ENCODE assay signal across 12 cellular contexts in genomic region chr1:29711582-29712274, GRCh38.
DNase-seq lines count a peak whose midpoint lies in the region; ATAC-seq and TF ChIP-seq lines count a peak whose summit lies in the region.
"Had no signal": no experiment of that assay in that cellular context is flagged by ENCODE, and none has a peak within 500 bp of the region (broad histone marks: within the 10 kb centered on the region; RNA-seq: fewer than 3 reads in every experiment).

No MANE protein-coding gene starts in this region.

- H3K36me3 Mint-ChIP-seq in natural killer cell treated with Interleukin-12 subunit alpha and Interleukin-12 subunit beta and Interleukin-15 and Interleukin-18, amount 100 ng/mL, for 72 hours = peaks cover 9% of the 10 kb centered on the region
- H3K36me3 Mint-ChIP-seq in natural killer cell = no peaks in the 10 kb centered on the region
- H3K36me3 Mint-ChIP-seq: activated naive CD4-positive, alpha-beta T cell treated with anti-CD3 and anti-CD28 coated beads, Interleukin-2, amount 50 U/mL, for 24 hours had no signal

- H3K36me3 ChIP-seq in MG63 (no peaks in the 10 kb centered on the region), colonic mucosa (no peaks in the 10 kb centered on the region)

- H3K27ac Mint-ChIP-seq in natural killer cell treated with Interleukin-12 subunit alpha and Interleukin-12 subunit beta and Interleukin-15 and Interleukin-18, amount 100 ng/mL, for 72 hours = peak overlapping the region; percentile 94 to 98
- no peak overlapping the region for H3K27ac Mint-ChIP-seq in natural killer cell
- H3K27ac Mint-ChIP-seq: activated naive CD4-positive, alpha-beta T cell treated with anti-CD3 and anti-CD28 coated beads, Interleukin-2, amount 50 U/mL, for 24 hours had no signal

- H3K4me1 ChIP-seq in colonic mucosa = no peaks in the 10 kb centered on the region

- no peak overlapping the region for H3K27ac ChIP-seq in colonic mucosa

- peak; percentile 91 for ATAC-seq in natural killer cell treated with Interleukin-12 subunit alpha and Interleukin-12 subunit beta and Interleukin-15 and Interleukin-18, amount 100 ng/mL, for 72 hours
- no peak for ATAC-seq in natural killer cell
- ATAC-seq in HG02623 (IDR thresholded peaks at IDR 0.05; ENCODE audit: unreplicated experiment) = no peak
- ATAC-seq: K562, sciatic nerve had no signal

- H3K27me3 ChIP-seq in MG63 = no peaks in the 10 kb centered on the region
- H3K27me3 ChIP-seq in colonic mucosa = no peaks in the 10 kb centered on the region

- DNase-seq in natural killer cell treated with Interleukin-12 subunit alpha and Interleukin-12 subunit beta and Interleukin-15 and Interleukin-18, amount 100 ng/mL, for 72 hours (ENCODE audit: low spot score) = peak; percentile 85
- DNase-seq in natural killer cell (no peak), MG63 (peak; percentile 73), dermis blood vessel endothelial cell (peak; percentile 79), stromal cell of bone marrow (ENCODE audit: low read depth) (peak; percentile 81), 8988T (no peak), colonic mucosa (no peak)
- DNase-seq: Calu3 had no signal

- intact Hi-C loops in natural killer cell (cut with micrococcal nuclease) (no loop called here), colonic mucosa (cut with DNase I) (no loop called here)

- H3K4me3 ChIP-seq in MG63 (no peak overlapping the region), colonic mucosa (no peak overlapping the region)
- H3K4me3 ChIP-seq: K562 had no signal

- peaks cover 6 to 17% of the 10 kb centered on the region in 2 donors for H3K27me3 Mint-ChIP-seq in natural killer cell treated with Interleukin-12 subunit alpha and Interleukin-12 subunit beta and Interleukin-15 and Interleukin-18, amount 100 ng/mL, for 72 hours
- H3K27me3 Mint-ChIP-seq in natural killer cell (ENCODE audit: low read depth in 2 of 2) = peaks cover 10 to 31% of the 10 kb centered on the region in 2 donors

- TF ChIP-seq CTCF in natural killer cell (IDR thresholded peaks at IDR 0.05) (no peak), colonic mucosa (IDR thresholded peaks at IDR 0.05) (no peak)

- no peaks in the 10 kb centered on the region for H3K9me3 Mint-ChIP-seq in natural killer cell treated with Interleukin-12 subunit alpha and Interleukin-12 subunit beta and Interleukin-15 and Interleukin-18, amount 100 ng/mL, for 72 hours
- no peaks in the 10 kb centered on the region for H3K9me3 Mint-ChIP-seq in natural killer cell
- H3K9me3 Mint-ChIP-seq: activated naive CD4-positive, alpha-beta T cell treated with anti-CD3 and anti-CD28 coated beads, Interleukin-2, amount 50 U/mL, for 24 hours had no signal

- no peak overlapping the region for H3K9ac ChIP-seq in colonic mucosa (ENCODE audit: low read depth in 2 of 2, low read length in 2 of 2)

- no peaks in the 10 kb centered on the region; the same call in 1 of the 2 replicates for H3K9me3 ChIP-seq in MG63
- H3K9me3 ChIP-seq in colonic mucosa = no peaks in the 10 kb centered on the region

- peak overlapping the region; percentile 67 for H3K4me3 Mint-ChIP-seq in natural killer cell treated with Interleukin-12 subunit alpha and Interleukin-12 subunit beta and Interleukin-15 and Interleukin-18, amount 100 ng/mL, for 72 hours
- no peak overlapping the region for H3K4me3 Mint-ChIP-seq in natural killer cell
- H3K4me3 Mint-ChIP-seq: activated naive CD4-positive, alpha-beta T cell treated with anti-CD3 and anti-CD28 coated beads, Interleukin-2, amount 50 U/mL, for 24 hours had no signal

- peaks cover 58% of the 10 kb centered on the region in 2 donors for H3K4me1 Mint-ChIP-seq in natural killer cell treated with Interleukin-12 subunit alpha and Interleukin-12 subunit beta and Interleukin-15 and Interleukin-18, amount 100 ng/mL, for 72 hours (ENCODE audit: low read depth in 2 of 2)
- peaks cover 0 to 4% of the 10 kb centered on the region in 2 donors for H3K4me1 Mint-ChIP-seq in natural killer cell
- H3K4me1 Mint-ChIP-seq: activated naive CD4-positive, alpha-beta T cell treated with anti-CD3 and anti-CD28 coated beads, Interleukin-2, amount 50 U/mL, for 24 hours had no signal

Comparison
In these comparisons a context has a peak if more than half of its experiments do, and no peak if none do; other contexts are left out.
1. ATAC-seq: peak in natural killer cell treated with Interleukin-12 subunit alpha and Interleukin-12 subunit beta and Interleukin-15 and Interleukin-18, amount 100 ng/mL, for 72 hours (2 of 2); none in natural killer cell (0 of 3) and HG02623 (single experiment).
2. DNase-seq: peak in natural killer cell treated with Interleukin-12 subunit alpha and Interleukin-12 subunit beta and Interleukin-15 and Interleukin-18, amount 100 ng/mL, for 72 hours (single experiment), MG63 (single experiment), dermis blood vessel endothelial cell (single experiment) and stromal cell of bone marrow (single experiment); none in natural killer cell (single experiment), 8988T (single experiment) and colonic mucosa (single experiment).
3. H3K27ac Mint-ChIP-seq: peak in natural killer cell treated with Interleukin-12 subunit alpha and Interleukin-12 subunit beta and Interleukin-15 and Interleukin-18, amount 100 ng/mL, for 72 hours (2 of 2); none in natural killer cell (0 of 2).